Comparison of ENCODE assay signal across 19 cellular contexts in genomic region chr1:20867062-20867461, GRCh38.
DNase-seq lines count a peak whose midpoint lies in the region; ATAC-seq, FAIRE-seq and TF ChIP-seq lines count a peak whose summit lies in the region.
"Had no signal": no experiment of that assay in that cellular context is flagged by ENCODE, and none has a peak within 500 bp of the region (broad histone marks: within the 10 kb centered on the region; RNA-seq: fewer than 3 reads in every experiment).

No MANE protein-coding gene starts in this region.

- no peak overlapping the region for H4K8ac ChIP-seq in mesendoderm (ENCODE audit: low read depth, low read length)

- H3K27me3 Mint-ChIP-seq in astrocyte (ENCODE audit: low read depth, unreplicated experiment) (no peaks in the 10 kb centered on the region), osteocyte (ENCODE audit: unreplicated experiment) (no peaks in the 10 kb centered on the region)
- no peaks in the 10 kb centered on the region for H3K27me3 Mint-ChIP-seq in CD8-positive, alpha-beta memory T cell

- H4K5ac ChIP-seq in mesendoderm (ENCODE audit: low read length): no peak overlapping the region

- ATAC-seq in mucosa of descending colon: peak; percentile 40
- ATAC-seq in HG03457 (IDR thresholded peaks at IDR 0.05; ENCODE audit: unreplicated experiment): no peak
- ATAC-seq: A549, K562 had no signal

- H3K4me1 Mint-ChIP-seq in astrocyte (ENCODE audit: low read depth, unreplicated experiment) (peaks cover 12% of the 10 kb centered on the region), osteocyte (ENCODE audit: unreplicated experiment) (peaks cover 37% of the 10 kb centered on the region)
- no peaks in the 10 kb centered on the region for H3K4me1 Mint-ChIP-seq in CD8-positive, alpha-beta memory T cell
- H3K4me1 Mint-ChIP-seq: H9 had no signal

- no peak overlapping the region for H3K27ac Mint-ChIP-seq in astrocyte (ENCODE audit: unreplicated experiment)
- H3K27ac Mint-ChIP-seq in osteocyte (ENCODE audit: unreplicated experiment): no peak overlapping the region
- peak overlapping the region in 1 of 8 donors; percentile 61 for H3K27ac Mint-ChIP-seq in CD8-positive, alpha-beta memory T cell
- H3K27ac Mint-ChIP-seq: H9 had no signal

- H3K27ac ChIP-seq in KMS-11 (no peak overlapping the region), astrocyte (ENCODE audit: low read depth, low read length) (no peak overlapping the region), mesendoderm (ENCODE audit: low read depth, low read length) (no peak overlapping the region)
- no peak overlapping the region for H3K27ac ChIP-seq in CD8-positive, alpha-beta memory T cell (ENCODE audit: low read depth, low read length)
- H3K27ac ChIP-seq: C4-2B had no signal

- H3K36me3 ChIP-seq in KMS-11 (ENCODE audit: insufficient read depth) (no peaks in the 10 kb centered on the region; the same call in 1 of the 2 replicates), astrocyte (ENCODE audit: insufficient read depth, low read length) (peaks cover 11% of the 10 kb centered on the region), mucosa of descending colon (ENCODE audit: low read depth) (no peaks in the 10 kb centered on the region), mesendoderm (ENCODE audit: control insufficient read depth, insufficient read depth, low read length) (peaks cover 5% of the 10 kb centered on the region)
- no peaks in the 10 kb centered on the region for H3K36me3 ChIP-seq in CD8-positive, alpha-beta memory T cell (ENCODE audit: insufficient read depth, low read length)

- no peaks in the 10 kb centered on the region for H3K79me1 ChIP-seq in mesendoderm (ENCODE audit: low read length)

- peaks cover 7% of the 10 kb centered on the region for H3K36me3 Mint-ChIP-seq in astrocyte (ENCODE audit: low read depth, unreplicated experiment)
- H3K36me3 Mint-ChIP-seq in osteocyte (ENCODE audit: unreplicated experiment): peaks cover 18% of the 10 kb centered on the region
- peaks cover 2 to 27% (median 11%) of the 10 kb centered on the region in 3 donors for H3K36me3 Mint-ChIP-seq in CD8-positive, alpha-beta memory T cell

- H3K4me3 ChIP-seq in KMS-11 (IDR thresholded peaks at IDR 0.05; ENCODE audit: insufficient read depth, low read depth, low read length): no peak overlapping the region
- no peak overlapping the region for H3K4me3 ChIP-seq in astrocyte (ENCODE audit: insufficient read depth, low read depth, low read length)
- H3K4me3 ChIP-seq in mucosa of descending colon: no peak overlapping the region
- H3K4me3 ChIP-seq in CD8-positive, alpha-beta memory T cell (ENCODE audit: low read length): no peak overlapping the region
- no peak overlapping the region for H3K4me3 ChIP-seq in mesendoderm (ENCODE audit: low read length)
- H3K4me3 ChIP-seq: A549, K562 had no signal

- no peak overlapping the region for H3K23ac ChIP-seq in mesendoderm (ENCODE audit: low read length)

- no peak overlapping the region for H2AK5ac ChIP-seq in mesendoderm (ENCODE audit: low read length)

- H3K4ac ChIP-seq in mesendoderm (ENCODE audit: low read depth, low read length): no peak overlapping the region

- no peaks in the 10 kb centered on the region for H3K79me2 ChIP-seq in KMS-11 (ENCODE audit: insufficient read depth, low read depth)
- H3K79me2 ChIP-seq in astrocyte (ENCODE audit: insufficient read depth, low read length): no peaks in the 10 kb centered on the region
- no peaks in the 10 kb centered on the region for H3K79me2 ChIP-seq in mesendoderm (ENCODE audit: control insufficient read depth, insufficient read depth, low read length)

- H3K9me3 Mint-ChIP-seq in astrocyte (ENCODE audit: unreplicated experiment) (peaks cover 3% of the 10 kb centered on the region), osteocyte (ENCODE audit: unreplicated experiment) (no peaks in the 10 kb centered on the region)
- no peaks in the 10 kb centered on the region for H3K9me3 Mint-ChIP-seq in CD8-positive, alpha-beta memory T cell
- H3K9me3 Mint-ChIP-seq: H9 had no signal

- no peak overlapping the region for H2BK5ac ChIP-seq in mesendoderm (ENCODE audit: low read length)

- no peak overlapping the region for H2BK120ac ChIP-seq in mesendoderm (ENCODE audit: low read depth, low read length)

- peak; percentile 27 for DNase-seq in EH (ENCODE audit: low read depth)
- peak; percentile 18 for DNase-seq in astrocyte (ENCODE audit: low read depth)
- no peak for DNase-seq in mucosa of descending colon
- DNase-seq in osteocyte (ENCODE audit: extremely low spot score, unreplicated experiment): no peak
- DNase-seq in CD8-positive, alpha-beta memory T cell: no peak
- DNase-seq in mesendoderm: no peak
- DNase-seq: COR-L47, DMS53, H9, NCI-H1092, NCI-H146, NCI-H2081 treated with DMSO at 0.1 percent for 48 hours, NCI-H510A treated with DMSO at 0.1 percent for 48 hours, SHP77 treated with DMSO at 0.1 percent for 48 hours had no signal

- H4K20me1 ChIP-seq in KMS-11 (ENCODE audit: insufficient read depth): no peaks in the 10 kb centered on the region
- peaks cover 6% of the 10 kb centered on the region for H4K20me1 ChIP-seq in astrocyte (ENCODE audit: insufficient read depth, low read length)

- H3K27me3 ChIP-seq in KMS-11 (ENCODE audit: insufficient read depth, low read depth) (no peaks in the 10 kb centered on the region), astrocyte (ENCODE audit: insufficient read depth, low read length) (no peaks in the 10 kb centered on the region), mesendoderm (ENCODE audit: insufficient read depth, low read length, poor library complexity) (no peaks in the 10 kb centered on the region)
- H3K27me3 ChIP-seq in CD8-positive, alpha-beta memory T cell (ENCODE audit: insufficient read depth, low read length, poor library complexity, severe bottlenecking): no peaks in the 10 kb centered on the region

- no CpG with 5 or more reads among the region's 1 CpG for WGBS in mesendoderm (ENCODE audit: extremely low coverage, insufficient coverage, low lambda C conversion rate)

- H3K4me3 Mint-ChIP-seq in astrocyte (ENCODE audit: unreplicated experiment) (no peak overlapping the region), osteocyte (ENCODE audit: unreplicated experiment) (no peak overlapping the region)
- H3K4me3 Mint-ChIP-seq in CD8-positive, alpha-beta memory T cell: no peak overlapping the region
- H3K4me3 Mint-ChIP-seq: H9 had no signal

- no peak overlapping the region for H3K56ac ChIP-seq in mesendoderm (ENCODE audit: low read length)

- H2AFZ ChIP-seq in KMS-11 (ENCODE audit: low read depth) (no peak overlapping the region), astrocyte (ENCODE audit: low read depth, low read length) (no peak overlapping the region)

- TF ChIP-seq CTCF in KMS-11 (conservative IDR thresholded peaks at IDR 0.05; ENCODE audit: low read depth, low read length) (no peak), astrocyte (IDR thresholded peaks at IDR 0.05; ENCODE audit: insufficient read depth, low read depth, low read length) (no peak), mucosa of descending colon (IDR thresholded peaks at IDR 0.05) (no peak), osteocyte (IDR thresholded peaks at IDR 0.05) (no peak)

- intact Hi-C loops in mucosa of descending colon (cut with DNase I, micrococcal nuclease): no loop called here

- no peak for FAIRE-seq in astrocyte (lab: Jason Lieb, UNC)
- FAIRE-seq: A549, K562 had no signal

- H3K9me3 ChIP-seq in astrocyte (ENCODE audit: insufficient read depth, low read depth, low read length) (no peaks in the 10 kb centered on the region), mucosa of descending colon (no peaks in the 10 kb centered on the region)
- H3K9me3 ChIP-seq in CD8-positive, alpha-beta memory T cell (ENCODE audit: low read length): no peaks in the 10 kb centered on the region
- H3K9me3 ChIP-seq: A549 had no signal

- CTCF ChIA-PET in CD8-positive, alpha-beta memory T cell (lab: Charles Lee): no interaction called here

- POLR2A ChIA-PET in CD8-positive, alpha-beta memory T cell (lab: Charles Lee): no interaction called here

- no peak overlapping the region for H2BK15ac ChIP-seq in mesendoderm (replicated peaks; ENCODE audit: low read depth)

- H3K4me2 ChIP-seq in KMS-11 (peak overlapping the region; percentile 24; the same call in 1 of the 2 replicates), astrocyte (ENCODE audit: low read length) (no peak overlapping the region), mesendoderm (ENCODE audit: low read length) (no peak overlapping the region)
- H3K4me2 ChIP-seq: A549 had no signal

- H3K18ac ChIP-seq in mesendoderm (ENCODE audit: low read length): no peak overlapping the region

- H3K9ac ChIP-seq in KMS-11 (no peak overlapping the region), astrocyte (ENCODE audit: low read length) (no peak overlapping the region), mesendoderm (ENCODE audit: low read length) (no peak overlapping the region)

- H3K4me1 ChIP-seq in KMS-11 (ENCODE audit: low read depth, poor library complexity, severe bottlenecking): peaks cover 16% of the 10 kb centered on the region
- H3K4me1 ChIP-seq in astrocyte (ENCODE audit: insufficient read depth, low read length): no peaks in the 10 kb centered on the region
- no peaks in the 10 kb centered on the region for H3K4me1 ChIP-seq in mucosa of descending colon (ENCODE audit: low read depth)
- no peaks in the 10 kb centered on the region for H3K4me1 ChIP-seq in CD8-positive, alpha-beta memory T cell (ENCODE audit: insufficient read depth, low read length)
- H3K4me1 ChIP-seq in mesendoderm (ENCODE audit: control insufficient read depth, low read depth, low read length): no peaks in the 10 kb centered on the region

Comparison
In these comparisons a context has a peak if more than half of its experiments do, and no peak if none do; other contexts are left out.
1. DNase-seq: peak in EH (single experiment) and astrocyte (single experiment); none in mucosa of descending colon (0 of 3), osteocyte (single experiment), CD8-positive, alpha-beta memory T cell (0 of 5) and mesendoderm (single experiment).